ENCODE assay signal across 36 cellular contexts in genomic region chr12:8661751-8662150, GRCh38. TPM values are rescaled to one million over a fixed set of nuclear protein-coding genes. Genes with fewer than 3 reads are reported as not detected.
A peak's percentile ranks its signal among the peaks of the same experiment; 100 is the strongest.
DNase-seq lines count a peak whose midpoint lies in the region; ATAC-seq, FAIRE-seq and TF ChIP-seq lines count a peak whose summit lies in the region.
"Had no signal": no experiment of that assay in that cellular context is flagged by ENCODE, and none has a peak within 500 bp of the region (broad histone marks: within the 10 kb centered on the region; RNA-seq: fewer than 3 reads in every experiment).

No MANE protein-coding gene starts in this region.

- H3K36me3 ChIP-seq in BJ (ENCODE audit: control insufficient read depth, insufficient read depth, low read length) (no peaks in the 10 kb centered on the region), adipocyte (ENCODE audit: control insufficient read depth, insufficient read depth, low read length, severe bottlenecking) (no peaks in the 10 kb centered on the region), keratinocyte (ENCODE audit: control insufficient read depth in 2 of 2, extremely low read depth in 1 of 2, insufficient read depth in 2 of 2, low read length in 2 of 2) (no peaks in the 10 kb centered on the region), skeletal muscle tissue (ENCODE audit: control insufficient read depth in 3 of 3, insufficient read depth in 3 of 3, low read length in 3 of 3) (no peaks in the 10 kb centered on the region)
- H3K36me3 ChIP-seq: pancreas, thyroid gland had no signal

- H3K4me3 Mint-ChIP-seq in mesothelial cell of epicardium: no peak overlapping the region
- H3K4me3 Mint-ChIP-seq: stimulated activated naive CD8-positive, alpha-beta T cell treated with anti-CD3 and anti-CD28 coated beads, Interleukin-15, amount 100 ng/mL, for 72 hours had no signal

- H3K9ac ChIP-seq in adipocyte (ENCODE audit: low read length): peak overlapping the region; percentile 93
- H3K9ac ChIP-seq in keratinocyte (ENCODE audit: control insufficient read depth, extremely low read depth, insufficient read depth, low read length): peak overlapping the region; percentile 66
- H3K9ac ChIP-seq in skeletal muscle tissue (ENCODE audit: low read depth in 1 of 3, low read length in 3 of 3): peak overlapping the region in 1 of 3 donors; percentile 1

- DNase-seq in BJ (ENCODE audit: low read depth): no peak
- no peak for DNase-seq in adipocyte (ENCODE audit: low read depth)
- no peak for DNase-seq in keratinocyte (ENCODE audit: low read depth, low spot score)
- DNase-seq in activated CD4-positive, alpha-beta T cell treated with anti-CD3 and anti-CD28 coated beads for 4 hours: no peak
- DNase-seq in mesothelial cell of epicardium (ENCODE audit: low spot score in 2 of 2, unreplicated experiment in 2 of 2): no peak
- DNase-seq: activated CD4-positive, alpha-beta T cell treated with anti-CD3 and anti-CD28 coated beads for 1 hour; activated naive CD4-positive, alpha-beta T cell treated with anti-CD3 and anti-CD28 coated beads, Interleukin-2, amount 50 U/mL, for 16 hours; amniotic stem cell; Caco-2; DMS53; effector memory CD4-positive, alpha-beta T cell; foreskin melanocyte; Kasumi-1; MV-4-11; NCI-H1436 treated with DMSO at 0.1 percent for 48 hours; pancreas; PC-9; SHP77; stimulated activated CD4-positive, alpha-beta T cell treated with anti-CD3 and anti-CD28 coated beads, Interleukin-12 subunit alpha, Interleukin-12 subunit beta, amount 100 ng/mL, for 4 hours; stimulated activated CD4-positive, alpha-beta T cell treated with anti-CD3 and anti-CD28 coated beads, Interleukin-2, amount 100 ng/mL, for 48 hours; stimulated activated naive CD8-positive, alpha-beta T cell treated with anti-CD3 and anti-CD28 coated beads, Interleukin-15, amount 100 ng/mL, for 72 hours; thyroid gland had no signal

- no peaks in the 10 kb centered on the region for H3K9me3 Mint-ChIP-seq in mesothelial cell of epicardium
- H3K9me3 Mint-ChIP-seq: activated T-helper 2 cell treated with anti-CD3 and anti-CD28 coated beads, Interferon-gamma antibody, Interleukin-2, Interleukin-4, amounts not matched to agents 10 μg/mL and 5 μg/mL and 100 μg/mL, durations not matched to agents 14 hours and 24 hours and 36 hours; stimulated activated naive CD8-positive, alpha-beta T cell treated with anti-CD3 and anti-CD28 coated beads, Interleukin-15, amount 100 ng/mL, for 72 hours had no signal

- H3K9me1 ChIP-seq in keratinocyte (ENCODE audit: control insufficient read depth, extremely low read depth, insufficient read depth, low read length): no peaks in the 10 kb centered on the region

- TF ChIP-seq CTCF in BJ (IDR thresholded peaks at IDR 0.05; ENCODE audit: insufficient read depth, low read depth, low read length) (no peak), keratinocyte (optimal IDR thresholded peaks at IDR 0.05 in 1 of 3, IDR thresholded peaks at IDR 0.05 in 1 of 3, conservative IDR thresholded peaks at IDR 0.05 in 1 of 3; ENCODE audit: extremely low read depth in 1 of 3, insufficient read depth in 2 of 3, low read length in 3 of 3) (no peak), mesothelial cell of epicardium (IDR thresholded peaks at IDR 0.05; ENCODE audit: unreplicated experiment) (no peak)

- H3K4me1 ChIP-seq in adipocyte (ENCODE audit: control insufficient read depth, insufficient read depth, low read length) (peaks cover 81% of the 10 kb centered on the region), keratinocyte (ENCODE audit: control insufficient read depth, extremely low read depth, insufficient read depth, low read length) (peaks cover 43% of the 10 kb centered on the region), skeletal muscle tissue (ENCODE audit: control insufficient read depth in 3 of 3, insufficient read depth in 3 of 3, low read length in 3 of 3) (peaks cover 0 to 5% (median 0%) of the 10 kb centered on the region in 3 donors)
- H3K4me1 ChIP-seq: Caco-2, pancreas, thyroid gland had no signal

- H3K27me3 ChIP-seq in BJ (ENCODE audit: control insufficient read depth, insufficient read depth, low read length) (no peaks in the 10 kb centered on the region), adipocyte (replicated peaks; ENCODE audit: control insufficient read depth, insufficient read depth, low read length) (no peaks in the 10 kb centered on the region), keratinocyte (ENCODE audit: control insufficient read depth, extremely low read depth, insufficient read depth, low read length) (no peaks in the 10 kb centered on the region), skeletal muscle tissue (ENCODE audit: control insufficient read depth in 3 of 3, insufficient read depth in 3 of 3, low read length in 3 of 3) (no peaks in the 10 kb centered on the region)
- H3K27me3 ChIP-seq: hepatocyte, pancreas, thyroid gland had no signal

- peaks cover 9% of the 10 kb centered on the region for H3K4me1 Mint-ChIP-seq in mesothelial cell of epicardium
- H3K4me1 Mint-ChIP-seq: stimulated activated naive CD8-positive, alpha-beta T cell treated with anti-CD3 and anti-CD28 coated beads, Interleukin-15, amount 100 ng/mL, for 72 hours had no signal

- 0 out of 2 replicates have a peak overlapping the region, but pooled peaks have one; percentile 10 for H3K4me3 ChIP-seq in BJ (ENCODE audit: low read depth, low read length)
- peak overlapping the region; percentile 82 for H3K4me3 ChIP-seq in adipocyte (ENCODE audit: low read length)
- H3K4me3 ChIP-seq in keratinocyte (ENCODE audit: control insufficient read depth in 2 of 3, extremely low read depth in 1 of 3, insufficient read depth in 2 of 3, low read depth in 1 of 3, low read length in 3 of 3): peak overlapping the region; percentile 50 to 84 (median 59)
- peak overlapping the region in 2 of 3 donors; percentile 17 to 65 for H3K4me3 ChIP-seq in skeletal muscle tissue (ENCODE audit: low read length in 3 of 3)
- H3K4me3 ChIP-seq: hepatocyte, pancreas, PC-9, thyroid gland had no signal

- H3K79me2 ChIP-seq in keratinocyte (ENCODE audit: control insufficient read depth, insufficient read depth, low read length): peaks cover 11% of the 10 kb centered on the region
- H3K79me2 ChIP-seq: hepatocyte had no signal

- no peak for ATAC-seq in GM21723 (IDR thresholded peaks at IDR 0.05; ENCODE audit: unreplicated experiment)
- ATAC-seq in HG03439 (IDR thresholded peaks at IDR 0.05; ENCODE audit: unreplicated experiment): no peak
- ATAC-seq: HCT116; stimulated activated naive CD8-positive, alpha-beta T cell treated with anti-CD3 and anti-CD28 coated beads, Interleukin-15, amount 100 ng/mL, for 72 hours had no signal

- POLR2A ChIA-PET in BJ (lab: Charles Lee): interaction anchor here (0.6 kb wide), 1 partner anchor 40 kb away, joined by 3 read pairs; no protein-coding TSS in a partner anchor

- peak overlapping the region; percentile 75 for H3K27ac ChIP-seq in keratinocyte (ENCODE audit: control insufficient read depth, insufficient read depth, low read length)
- H3K27ac ChIP-seq in skeletal muscle tissue (ENCODE audit: low read depth, low read length): peak overlapping the region; percentile 66
- H3K27ac ChIP-seq: C4-2B, hepatocyte, pancreas, PC-9 had no signal

- H3K27me3 Mint-ChIP-seq in mesothelial cell of epicardium (ENCODE audit: low read depth): no peaks in the 10 kb centered on the region

- dilution Hi-C loops in keratinocyte (cut with MboI; ENCODE audit: extremely low pct_ligation_motif_present, low sequenced_read_pairs): no loop called here

- H3K27ac Mint-ChIP-seq in mesothelial cell of epicardium: no peak overlapping the region
- H3K27ac Mint-ChIP-seq: activated T-helper 2 cell treated with anti-CD3 and anti-CD28 coated beads, Interferon-gamma antibody, Interleukin-2, Interleukin-4, amounts not matched to agents 10 μg/mL and 5 μg/mL and 100 μg/mL, durations not matched to agents 14 hours and 24 hours and 36 hours; stimulated activated naive CD8-positive, alpha-beta T cell treated with anti-CD3 and anti-CD28 coated beads, Interleukin-15, amount 100 ng/mL, for 72 hours had no signal

- no peaks in the 10 kb centered on the region for H4K20me1 ChIP-seq in keratinocyte (ENCODE audit: control insufficient read depth, extremely low read depth, insufficient read depth, low read length)

- CTCF ChIA-PET in BJ (lab: Yijun Ruan, JAX): interaction anchor here (0.7 to 1.4 kb wide), 2 partner anchors 228 to 373 kb away, joined by 3 to 5 read pairs; no protein-coding TSS in a partner anchor

- no peaks in the 10 kb centered on the region for H3K9me3 ChIP-seq in adipocyte (ENCODE audit: control insufficient read depth, low read length)
- H3K9me3 ChIP-seq in keratinocyte (ENCODE audit: control insufficient read depth, low read depth, low read length): no peaks in the 10 kb centered on the region
- no peaks in the 10 kb centered on the region for H3K9me3 ChIP-seq in skeletal muscle tissue (ENCODE audit: control insufficient read depth in 3 of 3, low read length in 3 of 3)
- H3K9me3 ChIP-seq: Caco-2, pancreas, thyroid gland had no signal

- peak; percentile 29 for FAIRE-seq in keratinocyte (lab: Jason Lieb, UNC)
- FAIRE-seq: bronchial epithelial cell, G401.6, pancreas had no signal

- H3K36me3 Mint-ChIP-seq in mesothelial cell of epicardium: no peaks in the 10 kb centered on the region

- H2AFZ ChIP-seq in keratinocyte (ENCODE audit: control insufficient read depth, low read length): no peak overlapping the region
- H2AFZ ChIP-seq: hepatocyte, PC-9 had no signal

- H3K4me2 ChIP-seq in keratinocyte (ENCODE audit: control insufficient read depth, extremely low read depth, insufficient read depth, low read depth, low read length): peak overlapping the region; percentile 79
- H3K4me2 ChIP-seq: hepatocyte, PC-9 had no signal

RNA-seq across cellular contexts. Expression of gene MFAP5, which starts 0.9 kb away (rescaled TPM):
- polyA plus RNA-seq in BJ (2011; rRNA removed) (172 and 174 TPM in 2 replicates), keratinocyte (295 to 394 TPM (median 317 TPM) in 3 replicates)
- 40.0 and 41.8 TPM in 2 replicates for polyA minus RNA-seq in BJ (2011; rRNA and poly(A)+ RNA removed)
- polyA plus RNA-seq in keratinocyte (2011; ENCODE audit: low read depth): 33.5 TPM
- polyA plus RNA-seq in keratinocyte (2011; cell fraction: cytosol; rRNA removed): 174 and 334 TPM in 2 replicates
- polyA plus RNA-seq in keratinocyte (2011; cell fraction: nucleus; rRNA removed): 541 and 570 TPM in 2 replicates
- 84.4 and 142 TPM in 2 replicates for polyA plus RNA-seq in keratinocyte (2012; ENCODE audit: low replicate concordance)
- polyA minus RNA-seq in keratinocyte: 158 to 254 TPM (median 197 TPM) in 3 replicates
- polyA minus RNA-seq in keratinocyte (2011; cell fraction: cytosol; rRNA and poly(A)+ RNA removed): 115 TPM
- 126 and 277 TPM in 2 replicates for polyA minus RNA-seq in keratinocyte (2011; cell fraction: nucleus; rRNA and poly(A)+ RNA removed)
- total RNA-seq in skeletal muscle tissue (246 TPM), mesothelial cell of epicardium (0.60 to 1.8 TPM (median 1.5 TPM) in 3 replicates)
- total RNA-seq: activated T-helper 2 cell treated with anti-CD3 and anti-CD28 coated beads, Interferon-gamma antibody, Interleukin-2, Interleukin-4, amounts not matched to agents 10 μg/mL and 5 μg/mL and 100 μg/mL, durations not matched to agents 14 hours and 24 hours and 36 hours; lung microvascular endothelial cell; T-helper 2 cell treated with Interferon-gamma antibody and Interleukin-4, amounts not matched to agents 100 ng/mL and 5 ng/mL, for 36 hours had no signal
- polyA plus RNA-seq: neural cell had no signal

RNA-seq across cellular contexts. Expression of gene RIMKLB, which starts 36.0 kb away (rescaled TPM):
- polyA plus RNA-seq in BJ (2011; rRNA removed) (9.7 and 17.4 TPM in 2 replicates), keratinocyte (25.4 to 51.1 TPM (median 31.6 TPM) in 3 replicates)
- polyA minus RNA-seq in BJ (2011; rRNA and poly(A)+ RNA removed): 11.5 and 11.6 TPM in 2 replicates
- polyA plus RNA-seq in keratinocyte (2011; ENCODE audit: low read depth): 45.1 TPM
- 14.5 and 19.7 TPM in 2 replicates for polyA plus RNA-seq in keratinocyte (2011; cell fraction: cytosol; rRNA removed)
- 82.2 and 118 TPM in 2 replicates for polyA plus RNA-seq in keratinocyte (2011; cell fraction: nucleus; rRNA removed)
- polyA plus RNA-seq in keratinocyte (2012; ENCODE audit: low replicate concordance): 28.7 and 46.4 TPM in 2 replicates
- 13.8 to 72.8 TPM (median 32.7 TPM) in 3 replicates for polyA minus RNA-seq in keratinocyte
- polyA minus RNA-seq in keratinocyte (2011; cell fraction: cytosol; rRNA and poly(A)+ RNA removed): 17.1 TPM
- 45.5 and 93.3 TPM in 2 replicates for polyA minus RNA-seq in keratinocyte (2011; cell fraction: nucleus; rRNA and poly(A)+ RNA removed)
- total RNA-seq in skeletal muscle tissue (40.7 TPM), mesothelial cell of epicardium (121 to 124 TPM (median 123 TPM) in 3 replicates)

RNA-seq across cellular contexts. Expression of gene AICDA, which starts 49.1 kb away (rescaled TPM):
- not detected in 2 replicates for polyA plus RNA-seq in BJ (2011; rRNA removed)
- not detected in 2 replicates for polyA minus RNA-seq in BJ (2011; rRNA and poly(A)+ RNA removed)
- not detected in 3 replicates for polyA plus RNA-seq in keratinocyte
- not detected for polyA plus RNA-seq in keratinocyte (2011; ENCODE audit: low read depth)
- not detected in 2 replicates for polyA plus RNA-seq in keratinocyte (2011; cell fraction: cytosol; rRNA removed)
- not detected in 2 replicates for polyA plus RNA-seq in keratinocyte (2011; cell fraction: nucleus; rRNA removed)
- polyA plus RNA-seq in keratinocyte (2012; ENCODE audit: low replicate concordance): 0.10 TPM in 1 of 2 replicates, not detected in the other
- not detected in 3 replicates for polyA minus RNA-seq in keratinocyte
- not detected for polyA minus RNA-seq in keratinocyte (2011; cell fraction: cytosol; rRNA and poly(A)+ RNA removed)
- not detected in 2 replicates for polyA minus RNA-seq in keratinocyte (2011; cell fraction: nucleus; rRNA and poly(A)+ RNA removed)
- not detected for total RNA-seq in skeletal muscle tissue
- total RNA-seq in mesothelial cell of epicardium: not detected in 3 replicates
- total RNA-seq: activated T-helper 2 cell treated with anti-CD3 and anti-CD28 coated beads, Interferon-gamma antibody, Interleukin-2, Interleukin-4, amounts not matched to agents 10 μg/mL and 5 μg/mL and 100 μg/mL, durations not matched to agents 14 hours and 24 hours and 36 hours; bronchial epithelial cell; Caco-2; epithelial cell of proximal tubule; lung microvascular endothelial cell; pancreas; PC-9; T-helper 2 cell treated with Interferon-gamma antibody and Interleukin-4, amounts not matched to agents 100 ng/mL and 5 ng/mL, for 36 hours; thyroid gland had no signal
- polyA plus RNA-seq: AG04450, hepatocyte, neural cell, pancreas had no signal

Comparison
In these comparisons a context has a peak if more than half of its experiments do, and no peak if none do; other contexts are left out.
1. H3K4me3 ChIP-seq: peak in every context shown above with its lines; median percentile 82 in adipocyte; 59 in keratinocyte; 41 in skeletal muscle tissue; 10 in BJ.
2. RNA of gene MFAP5, which starts 0.9 kb away (total RNA-seq): 246 TPM in skeletal muscle tissue (single experiment); 0.60 to 1.8 TPM in mesothelial cell of epicardium; every median in the first group is over 10 times any median in the second.